Comparison of ENCODE assay signal across 10 cellular contexts in the genomic region with DNA sequence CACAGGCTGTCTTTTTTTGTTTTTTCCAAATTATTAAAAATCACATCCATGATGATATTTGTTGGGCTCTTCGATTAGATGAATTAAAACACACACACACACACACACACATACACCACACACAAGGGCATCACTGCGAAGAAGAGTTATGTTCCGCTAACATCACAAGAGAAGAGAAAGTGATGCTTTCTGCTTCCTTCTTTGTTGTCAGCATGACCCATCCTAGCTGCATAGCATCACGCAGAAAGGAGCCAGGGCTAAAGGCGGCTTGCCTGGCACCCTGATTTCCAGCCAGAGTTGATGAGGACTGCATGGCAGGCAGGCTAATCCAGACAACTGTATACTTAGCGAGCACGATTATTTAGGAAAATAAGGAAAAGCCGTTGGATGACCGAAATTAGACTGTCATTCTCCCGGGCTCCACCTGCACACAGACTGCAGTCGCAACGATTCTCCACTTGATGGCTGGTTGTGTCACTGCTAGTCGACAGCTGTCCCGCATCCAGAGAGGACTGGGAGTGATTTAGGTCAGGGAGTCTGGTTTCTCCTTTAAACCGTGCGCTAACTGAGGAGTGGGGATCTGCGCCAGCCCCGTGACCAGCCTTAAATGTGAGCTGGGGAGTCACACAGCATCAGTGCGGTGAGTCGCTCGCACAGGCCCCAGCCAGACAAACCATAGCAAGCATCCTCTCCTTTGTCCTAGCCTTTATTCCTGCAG.
DNase-seq lines count a peak whose midpoint lies in the region; ATAC-seq and TF ChIP-seq lines count a peak whose summit lies in the region.
"Had no signal": no experiment of that assay in that cellular context is flagged by ENCODE, and none has a peak within 500 bp of the region (broad histone marks: within the 10 kb centered on the region; RNA-seq: fewer than 3 reads in every experiment).

No MANE protein-coding gene starts in this region.

- TF ChIP-seq CTCF in HEK293 (tag by site-specific recombination; IDR thresholded peaks at IDR 0.05) (peak; percentile 31; the same call in 1 of the 2 replicates), OCI-LY1 (IDR thresholded peaks at IDR 0.05; ENCODE audit: low read length) (0 out of 2 replicates have a peak, but pooled peaks have one; percentile 9)

- no peak overlapping the region for H2AFZ ChIP-seq in OCI-LY1 (ENCODE audit: low read length)

- CTCF ChIA-PET in HEK293 (lab: Yijun Ruan, JAX): interaction anchor here (0.5 to 0.7 kb wide), 3 partner anchors 9 to 290 kb away, joined by 3 to 4 read pairs (median 4); no protein-coding TSS in a partner anchor

- DNase-seq in COR-L47 (lab: John Stamatoyannopoulos, UW) (peak; percentile 67), iPS DF 19.7 (ENCODE audit: low read depth, low spot score) (peak; percentile 30), AG08395 (ENCODE audit: low spot score) (no peak)
- DNase-seq: stomach had no signal

- H3K27ac ChIP-seq in HEK293 (ENCODE audit: extremely low read depth, low read depth, low read length): no peak overlapping the region
- H3K27ac ChIP-seq in OCI-LY1 (ENCODE audit: low read depth, low read length, poor library complexity, severe bottlenecking): no peak overlapping the region
- H3K27ac ChIP-seq: stomach had no signal

- ATAC-seq in GM21825 (IDR thresholded peaks at IDR 0.05; ENCODE audit: unreplicated experiment): no peak
- ATAC-seq in GM18861 (IDR thresholded peaks at IDR 0.05; ENCODE audit: unreplicated experiment): no peak
- no peak for ATAC-seq in HG03280 (IDR thresholded peaks at IDR 0.05; ENCODE audit: unreplicated experiment)

- no peaks in the 10 kb centered on the region for H3K79me2 ChIP-seq in OCI-LY1 (ENCODE audit: insufficient read depth, low read length)

- H3K9ac ChIP-seq in OCI-LY1 (ENCODE audit: low read length): no peak overlapping the region

- H3F3A ChIP-seq in OCI-LY1 (ENCODE audit: insufficient read depth, low read length): no peaks in the 10 kb centered on the region

- H3K36me3 ChIP-seq in HEK293 (ENCODE audit: control insufficient read depth in 2 of 2, insufficient read depth in 1 of 2, low read length in 2 of 2) (no peaks in the 10 kb centered on the region), OCI-LY1 (ENCODE audit: insufficient read depth, low read length) (no peaks in the 10 kb centered on the region)
- H3K36me3 ChIP-seq: HAP-1, stomach had no signal

- H3K9me2 ChIP-seq in OCI-LY1 (ENCODE audit: low read depth, low read length): no peaks in the 10 kb centered on the region

- no peak overlapping the region for H3K4me2 ChIP-seq in OCI-LY1 (ENCODE audit: low read length)

- H3K4me3 ChIP-seq in HEK293 (ENCODE audit: low read depth, low read length): no peak overlapping the region
- no peak overlapping the region for H3K4me3 ChIP-seq in OCI-LY1 (ENCODE audit: low read depth, low read length, poor library complexity, severe bottlenecking)
- H3K4me3 ChIP-seq: HAP-1, stomach had no signal

- H3K4me1 ChIP-seq in HEK293 (ENCODE audit: control insufficient read depth, insufficient read depth, low read length): no peaks in the 10 kb centered on the region
- no peaks in the 10 kb centered on the region for H3K4me1 ChIP-seq in OCI-LY1 (ENCODE audit: insufficient read depth, low read length, severe bottlenecking)
- H3K4me1 ChIP-seq: stomach had no signal

- H4K20me1 ChIP-seq in OCI-LY1 (ENCODE audit: insufficient read depth, low read length): no peaks in the 10 kb centered on the region

- H3K9me3 ChIP-seq in HEK293 (ENCODE audit: control insufficient read depth, insufficient read depth, low read depth, low read length) (no peaks in the 10 kb centered on the region), OCI-LY1 (ENCODE audit: low read length) (no peaks in the 10 kb centered on the region)
- H3K9me3 ChIP-seq: HAP-1, stomach had no signal

- POLR2A ChIA-PET in HEK293 (lab: Yijun Ruan, JAX): interaction anchor here (1.0 to 1.7 kb wide), 2 partner anchors 65 to 71 kb away, joined by 3 to 4 read pairs; no protein-coding TSS in a partner anchor

- no peaks in the 10 kb centered on the region for H3K27me3 ChIP-seq in OCI-LY1 (ENCODE audit: insufficient read depth, low read length)
- H3K27me3 ChIP-seq: stomach had no signal

TF ChIP-seq in HEK293, 187 proteins besides CTCF, POLR2A, EP300 and RAD21:
- TF ChIP-seq ZNF2 (tag by site-specific recombination; IDR thresholded peaks at IDR 0.05) (no peak), TRIM28 (IDR thresholded peaks at IDR 0.05; ENCODE audit: borderline replicate concordance, low read length) (peak; percentile 30; the same call in 1 of the 2 replicates), ZNF654 (tag by site-specific recombination; IDR thresholded peaks at IDR 0.05; ENCODE audit: low read depth) (no peak)
- TF ChIP-seq, protein P1, sequence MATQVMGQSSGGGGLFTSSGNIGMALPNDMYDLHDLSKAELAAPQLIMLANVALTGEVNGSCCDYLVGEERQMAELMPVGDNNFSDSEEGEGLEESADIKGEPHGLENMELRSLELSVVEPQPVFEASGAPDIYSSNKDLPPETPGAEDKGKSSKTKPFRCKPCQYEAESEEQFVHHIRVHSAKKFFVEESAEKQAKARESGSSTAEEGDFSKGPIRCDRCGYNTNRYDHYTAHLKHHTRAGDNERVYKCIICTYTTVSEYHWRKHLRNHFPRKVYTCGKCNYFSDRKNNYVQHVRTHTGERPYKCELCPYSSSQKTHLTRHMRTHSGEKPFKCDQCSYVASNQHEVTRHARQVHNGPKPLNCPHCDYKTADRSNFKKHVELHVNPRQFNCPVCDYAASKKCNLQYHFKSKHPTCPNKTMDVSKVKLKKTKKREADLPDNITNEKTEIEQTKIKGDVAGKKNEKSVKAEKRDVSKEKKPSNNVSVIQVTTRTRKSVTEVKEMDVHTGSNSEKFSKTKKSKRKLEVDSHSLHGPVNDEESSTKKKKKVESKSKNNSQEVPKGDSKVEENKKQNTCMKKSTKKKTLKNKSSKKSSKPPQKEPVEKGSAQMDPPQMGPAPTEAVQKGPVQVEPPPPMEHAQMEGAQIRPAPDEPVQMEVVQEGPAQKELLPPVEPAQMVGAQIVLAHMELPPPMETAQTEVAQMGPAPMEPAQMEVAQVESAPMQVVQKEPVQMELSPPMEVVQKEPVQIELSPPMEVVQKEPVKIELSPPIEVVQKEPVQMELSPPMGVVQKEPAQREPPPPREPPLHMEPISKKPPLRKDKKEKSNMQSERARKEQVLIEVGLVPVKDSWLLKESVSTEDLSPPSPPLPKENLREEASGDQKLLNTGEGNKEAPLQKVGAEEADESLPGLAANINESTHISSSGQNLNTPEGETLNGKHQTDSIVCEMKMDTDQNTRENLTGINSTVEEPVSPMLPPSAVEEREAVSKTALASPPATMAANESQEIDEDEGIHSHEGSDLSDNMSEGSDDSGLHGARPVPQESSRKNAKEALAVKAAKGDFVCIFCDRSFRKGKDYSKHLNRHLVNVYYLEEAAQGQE (tag by site-specific recombination; IDR thresholded peaks at IDR 0.05): no peak
